Comparison of ENCODE assay signal across 8 cellular contexts in genomic region chr3:138348107-138348949, GRCh38. TPM values are rescaled to one million over a fixed set of nuclear protein-coding genes. Genes with fewer than 3 reads are reported as not detected.
A peak's percentile ranks its signal among the peaks of the same experiment; 100 is the strongest.
DNase-seq lines count a peak whose midpoint lies in the region; ATAC-seq, FAIRE-seq and TF ChIP-seq lines count a peak whose summit lies in the region.

Gene MRAS, plus strand, starts transcription at chr3:138348579. Its CDS starts 24,305 bp downstream, at chr3:138372884.

- FAIRE-seq in pancreas (lab: Jason Lieb, UNC), result no peak

- no peaks in the 10 kb centered on the region for H3K27me3 ChIP-seq in CD4-positive, alpha-beta memory T cell (ENCODE audit: insufficient read depth, low read length)
- H3K27me3 ChIP-seq in PC-9 (ENCODE audit: insufficient read depth, low read depth) (peaks cover 3% of the 10 kb centered on the region; the same call in 1 of the 2 replicates), right cardiac atrium (ENCODE audit: control insufficient read depth, insufficient read depth) (no peaks in the 10 kb centered on the region), pancreas (no peaks in the 10 kb centered on the region)

- under 1% methylated on average over 110 of the region's 111 CpGs for WGBS in right cardiac atrium
- 0% methylated on average over 81 to 111 of the region's 111 CpGs for WGBS in pancreas, 2 donors

- peaks cover 6% of the 10 kb centered on the region; the same call in 1 of the 2 replicates for H3F3A ChIP-seq in PC-9 (ENCODE audit: insufficient read depth, low read depth)

- H3K9me2 ChIP-seq in PC-9 (ENCODE audit: insufficient read depth), result no peaks in the 10 kb centered on the region

- H2AFZ ChIP-seq in PC-9, result peak within 1 kb of the TSS; percentile 87

- TF ChIP-seq CTCF in PC-9 (conservative IDR thresholded peaks at IDR 0.05), result no peak; the same call in 1 of the 2 replicates
- peak in 3 of 4 donors; percentile 15 to 37 (median 20) for TF ChIP-seq CTCF in pancreas (IDR thresholded peaks at IDR 0.05)

- CTCF ChIA-PET in CD4-positive, alpha-beta memory T cell (lab: Charles Lee; ENCODE audit: partially characterized antibody), result interaction anchor here (0.6 to 0.8 kb wide), 2 partner anchors 164 to 167 kb away, joined by 3 read pairs; no protein-coding TSS in a partner anchor
- CTCF ChIA-PET in PC-9 (lab: Charles Lee), result interaction anchor here (0.6 kb wide), 1 partner anchor 294 kb away, joined by 3 read pairs; no protein-coding TSS in a partner anchor

- ATAC-seq in right cardiac atrium, result peak; percentile 81 to 84
- peak; percentile 81 to 92 (median 88) for ATAC-seq in pancreas
- no peak for ATAC-seq in HG03095 (IDR thresholded peaks at IDR 0.05; ENCODE audit: unreplicated experiment)

- POLR2A ChIA-PET in CD4-positive, alpha-beta memory T cell (lab: Charles Lee; ENCODE audit: partially characterized antibody), result no interaction called here
- POLR2A ChIA-PET in PC-9 (lab: Charles Lee; ENCODE audit: unreplicated experiment), result no interaction called here

- H3K79me2 ChIP-seq in PC-9 (ENCODE audit: low read depth), result no peaks in the 10 kb centered on the region

- no peak within 1 kb of the TSS for H3K27ac ChIP-seq in CD4-positive, alpha-beta memory T cell (ENCODE audit: low read depth, low read length)
- H3K27ac ChIP-seq in PC-9, result no peak within 1 kb of the TSS
- H3K27ac ChIP-seq in right cardiac atrium (ENCODE audit: low read length), result peak within 1 kb of the TSS; percentile 89
- peak within 1 kb of the TSS; percentile 48 to 89 (median 74) for H3K27ac ChIP-seq in pancreas

- peak within 1 kb of the TSS; percentile 85 to 97 (median 92) for H3K4me3 Mint-ChIP-seq in CD4-positive, alpha-beta memory T cell

- H3K27ac Mint-ChIP-seq in CD4-positive, alpha-beta memory T cell, result peak within 1 kb of the TSS in 3 of 7 donors; percentile 31 to 88 (median 86)

- peaks cover 0 to 4% (median 0%) of the 10 kb centered on the region in 8 donors for H3K9me3 Mint-ChIP-seq in CD4-positive, alpha-beta memory T cell

- no peaks in the 10 kb centered on the region for H3K4me1 ChIP-seq in CD4-positive, alpha-beta memory T cell (ENCODE audit: insufficient read depth, low read length)
- no peaks in the 10 kb centered on the region for H3K4me1 ChIP-seq in PC-9 (replicated peaks; ENCODE audit: insufficient read depth)
- peaks cover 10% of the 10 kb centered on the region for H3K4me1 ChIP-seq in right cardiac atrium (ENCODE audit: control insufficient read depth, insufficient read depth, low read length)
- H3K4me1 ChIP-seq in pancreas, result peaks cover 0 to 3% (median 0%) of the 10 kb centered on the region in 3 donors

- peaks cover 0 to 3% of the 10 kb centered on the region in 2 donors for H3K36me3 Mint-ChIP-seq in CD4-positive, alpha-beta memory T cell

- no peak for DNase-seq in CD4-positive, alpha-beta memory T cell
- DNase-seq in HK-2 (ENCODE audit: unreplicated experiment), result peak; percentile 84
- DNase-seq in PC-9, result peak; percentile 38 to 72
- peak; percentile 93 for DNase-seq in astrocyte of the hippocampus (ENCODE audit: low read depth, low spot score)
- peak; percentile 85 to 94 (median 93) for DNase-seq in right cardiac atrium
- DNase-seq in pancreas, result peak; percentile 70 to 90 (median 72)
- DNase-seq in GM19240 (ENCODE audit: insufficient read length, low spot score), result no peak

- H3K27me3 Mint-ChIP-seq in CD4-positive, alpha-beta memory T cell, result peaks cover 14 to 26% of the 10 kb centered on the region in 2 donors

- H3K4me3 ChIP-seq in CD4-positive, alpha-beta memory T cell (ENCODE audit: low read length in 2 of 2), result peak within 1 kb of the TSS in 1 of 2 donors; percentile 22
- H3K4me3 ChIP-seq in PC-9, result peak within 1 kb of the TSS; percentile 65
- peak within 1 kb of the TSS; percentile 96 for H3K4me3 ChIP-seq in right cardiac atrium (ENCODE audit: low read length)
- H3K4me3 ChIP-seq in pancreas, result peak within 1 kb of the TSS; percentile 81 to 88 (median 82)

- H4K20me1 ChIP-seq in PC-9 (ENCODE audit: insufficient read depth), result no peaks in the 10 kb centered on the region

- H3K4me1 Mint-ChIP-seq in CD4-positive, alpha-beta memory T cell, result peaks cover 2 to 12% (median 7%) of the 10 kb centered on the region in 4 donors

- H3K9me3 ChIP-seq in CD4-positive, alpha-beta memory T cell (ENCODE audit: control insufficient read depth in 1 of 2, low read length in 2 of 2), result no peaks in the 10 kb centered on the region
- H3K9me3 ChIP-seq in PC-9 (ENCODE audit: insufficient read depth, low read depth), result no peaks in the 10 kb centered on the region
- no peaks in the 10 kb centered on the region for H3K9me3 ChIP-seq in right cardiac atrium (ENCODE audit: control insufficient read depth, low read length)
- no peaks in the 10 kb centered on the region for H3K9me3 ChIP-seq in pancreas

- H3K36me3 ChIP-seq in CD4-positive, alpha-beta memory T cell (ENCODE audit: insufficient read depth, low read length), result no peaks in the 10 kb centered on the region
- H3K36me3 ChIP-seq in PC-9 (ENCODE audit: low read depth), result no peaks in the 10 kb centered on the region
- H3K36me3 ChIP-seq in pancreas, result no peaks in the 10 kb centered on the region

- H3K4me2 ChIP-seq in PC-9, result peak within 1 kb of the TSS; percentile 93

- intact Hi-C loops in CD4-positive, alpha-beta memory T cell (cut with micrococcal nuclease), result loop anchor here (1.0 to 2.0 kb wide), 2 partner anchors 20 to 168 kb away; partner anchors contain the start of gene NME9
- intact Hi-C loops in PC-9 (cut with micrococcal nuclease; ENCODE audit: unreplicated experiment), result no loop called here
- intact Hi-C loops in right cardiac atrium (cut with DNase I), result loop anchor here in 2 of 4 donors (5.0 kb wide), 1 partner anchor 34 kb away; no protein-coding TSS in a partner anchor
- intact Hi-C loops in pancreas (cut with DNase I), result no loop called here

- no TSS peak for BruUV-seq in PC-9 (replicated peaks; lab: Mats Ljungman, UMichigan)

RNA-seq across cellular contexts. Expression of gene MRAS, which starts in this region (rescaled TPM):
- 1 to 10 TPM; 1.3 to 2.0 TPM for total RNA-seq in CD4-positive, alpha-beta memory T cell
- not detected for polyA plus RNA-seq in CD4-positive, alpha-beta memory T cell
- total RNA-seq in PC-9 (2021), result 2.4 TPM in 2 replicates
- 100 to 1,000 TPM; 244 to 374 (median 303) TPM for total RNA-seq in right cardiac atrium
- 184 TPM for polyA plus RNA-seq in right cardiac atrium
- 10 to 100 TPM in 1 of 6 donors, 1 to 10 TPM in 5; 2.3 to 12.6 (median 5.6) TPM for total RNA-seq in pancreas
- 1 to 10 TPM; 2.8 to 5.3 TPM for polyA plus RNA-seq in pancreas

Comparison
In these comparisons a context has a peak if more than half of its experiments do, and no peak if none do; other contexts are left out.
1. RNA of gene MRAS (total RNA-seq): 244 to 374 TPM in right cardiac atrium; 2.3 to 12.6 TPM in pancreas, 2.4 TPM in PC-9 and 1.3 to 2.0 TPM in CD4-positive, alpha-beta memory T cell; every median in the first group is over 10 times any median in the second.
2. RNA of gene MRAS (polyA plus RNA-seq): 184 TPM in right cardiac atrium (single experiment); 2.8 to 5.3 TPM in pancreas and not detected in CD4-positive, alpha-beta memory T cell; every median in the first group is over 10 times any median in the second.
3. DNase-seq: peak in HK-2 (single experiment), PC-9 (2 of 2), astrocyte of the hippocampus (single experiment), right cardiac atrium (3 of 3) and pancreas (6 of 6); none in CD4-positive, alpha-beta memory T cell (0 of 5) and GM19240 (single experiment).
4. H3K27ac ChIP-seq: peak in right cardiac atrium (single experiment) and pancreas (4 of 4); none in CD4-positive, alpha-beta memory T cell (single experiment) and PC-9 (single experiment).